In the genomic region with DNA sequence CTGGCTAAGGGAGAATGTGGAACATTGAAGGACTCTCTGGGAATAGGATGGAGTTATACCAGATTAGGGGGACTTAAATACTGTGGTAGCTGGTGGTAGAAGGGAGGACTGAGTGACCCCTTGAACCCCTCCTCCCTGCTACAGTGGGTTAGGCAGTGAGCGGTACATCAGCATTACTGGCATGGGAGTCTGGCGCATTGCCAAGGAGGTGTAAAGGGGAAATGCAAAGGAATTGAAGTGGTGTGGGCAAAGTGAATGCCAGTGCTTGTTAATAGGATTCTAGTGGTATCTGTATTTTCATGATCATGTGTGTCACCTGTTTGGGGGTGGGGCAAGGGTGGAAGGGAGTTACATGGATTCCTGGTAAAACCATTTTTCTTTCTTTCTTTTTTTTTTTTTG, we compare ENCODE assay signal across 10 cellular contexts.
"Had no signal": no experiment of that assay in that cellular context is flagged by ENCODE, and none has a peak within 500 bp of the region (broad histone marks: within the 10 kb centered on the region; RNA-seq: fewer than 3 reads in every experiment).

No MANE protein-coding gene starts in this region.

- ATAC-seq: activated naive CD4-positive, alpha-beta T cell treated with anti-CD3 and anti-CD28 coated beads, Interleukin-2, amount 50 U/mL, for 72 hours; activated T-cell treated with anti-CD3 and anti-CD28 coated beads, Interleukin-2, amount 50 U/mL, for 72 hours; effector memory CD8-positive, alpha-beta T cell had no signal

- H3K27me3 ChIP-seq: adrenal gland, tibial nerve had no signal

- H3K27ac ChIP-seq: adrenal gland, tibial nerve had no signal

- H3K9me3 ChIP-seq: adrenal gland, tibial nerve had no signal

- DNase-seq: activated CD4-positive, alpha-beta T cell treated with anti-CD3 and anti-CD28 coated beads, Interleukin-2, amount 50 U/mL, for 4 hours; activated CD4-positive, CD25-positive, alpha-beta regulatory T cell treated with anti-CD3 and anti-CD28 coated beads, Interleukin-2, amount 50 U/mL, for 72 hours; activated effector memory CD4-positive, alpha-beta T cell treated with anti-CD3 and anti-CD28 coated beads, Interleukin-2, amount 50 U/mL, for 16 hours; activated T-cell treated with anti-CD3 and anti-CD28 coated beads, Interleukin-2, amount 50 U/mL, for 72 hours; adrenal gland; effector memory CD8-positive, alpha-beta T cell; retina; stimulated activated CD4-positive, alpha-beta T cell treated with anti-CD3 and anti-CD28 coated beads, Interleukin-12 subunit alpha, Interleukin-12 subunit beta, amount 100 ng/mL, for 4 hours had no signal

- H3K4me3 ChIP-seq: adrenal gland, tibial nerve had no signal

- H3K4me1 ChIP-seq: adrenal gland, tibial nerve had no signal
